ENCODE assay signal across 9 cellular contexts in the genomic region with DNA sequence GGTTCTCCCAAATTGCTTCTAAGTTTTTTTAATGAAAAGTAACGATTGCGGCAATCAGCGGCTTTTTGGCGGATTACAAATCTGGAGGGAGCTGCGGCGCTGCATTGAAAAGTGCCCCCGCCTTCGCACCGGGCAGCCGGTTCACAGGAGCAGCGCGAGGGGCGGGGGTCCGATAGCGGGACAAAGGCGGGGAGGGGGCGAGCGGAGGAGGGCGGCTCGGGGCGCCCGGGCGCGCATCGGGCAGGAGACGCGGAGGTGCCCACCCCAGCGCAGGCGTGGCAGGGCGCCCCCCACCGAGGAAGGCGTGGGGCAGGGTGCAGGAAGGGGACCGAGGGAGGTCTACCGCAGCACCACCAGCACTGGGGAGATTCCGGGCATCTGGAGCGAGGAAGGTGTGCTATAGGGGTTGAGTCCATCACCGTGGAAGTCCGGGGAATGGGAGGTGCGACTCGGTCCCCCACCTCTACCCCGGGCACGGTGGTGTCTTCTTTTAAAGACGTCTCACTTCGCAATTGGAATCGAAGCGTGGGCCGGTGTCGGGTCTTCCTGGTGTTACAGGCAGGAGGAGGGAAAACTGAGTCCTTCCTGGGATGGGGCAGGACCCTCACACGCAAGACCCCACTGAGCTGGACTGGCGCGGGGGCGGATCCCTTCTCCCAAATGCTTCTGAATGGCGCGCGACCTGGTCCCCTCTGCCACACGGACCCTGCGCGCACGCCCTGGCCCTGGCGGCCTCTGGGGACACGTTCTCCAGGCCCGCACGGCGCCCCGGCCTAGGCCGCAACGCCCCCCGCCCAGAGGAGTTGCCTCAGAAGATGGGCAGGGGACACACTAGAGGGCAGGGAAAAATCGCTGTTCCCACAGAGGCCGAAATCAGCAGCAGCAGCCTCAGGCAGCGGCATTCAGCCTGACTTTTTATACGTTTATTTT. TPM values are rescaled to one million over a fixed set of nuclear protein-coding genes. Genes with fewer than 3 reads are reported as not detected.
A peak's percentile ranks its signal among the peaks of the same experiment; 100 is the strongest.
DNase-seq lines count a peak whose midpoint lies in the region; ATAC-seq and TF ChIP-seq lines count a peak whose summit lies in the region.
"Had no signal": no experiment of that assay in that cellular context is flagged by ENCODE, and none has a peak within 500 bp of the region (broad histone marks: within the 10 kb centered on the region; RNA-seq: fewer than 3 reads in every experiment).

No MANE protein-coding gene starts in this region.

- H3K4me1 ChIP-seq in iPS-18a (ENCODE audit: control insufficient read depth, low read depth, low read length), result peaks cover 15% of the 10 kb centered on the region

- peaks cover 18% of the 10 kb centered on the region for H3K36me3 Mint-ChIP-seq in activated T-helper 17 cell treated with anti-CD3 and anti-CD28 coated beads, Interleukin-2, amount 50 U/mL, for 72 hours (ENCODE audit: low read depth)

- H3K9me3 ChIP-seq in iPS-18a (ENCODE audit: control insufficient read depth, low read depth, low read length), result no peaks in the 10 kb centered on the region

- H3K27ac ChIP-seq in iPS-18a (ENCODE audit: low read length) (no peak overlapping the region), skin epidermis (no peak overlapping the region)
- H3K27ac ChIP-seq: KMS-11 had no signal

- peak overlapping the region; percentile 77 for H3K4me3 Mint-ChIP-seq in activated T-helper 17 cell treated with anti-CD3 and anti-CD28 coated beads, Interleukin-2, amount 50 U/mL, for 72 hours

- DNase-seq in HFF-Myc (ENCODE audit: extremely low read depth, low read depth) (no peak), AG08396 (ENCODE audit: low spot score) (no peak), NCI-H82 treated with DMSO at 0.1 percent for 48 hours (lab: John Stamatoyannopoulos, UW; ENCODE audit: unreplicated experiment) (no peak)

- H3K36me3 ChIP-seq in iPS-18a (ENCODE audit: control insufficient read depth, low read depth, low read length), result no peaks in the 10 kb centered on the region

- no peak for ATAC-seq in activated T-helper 17 cell treated with anti-CD3 and anti-CD28 coated beads, Interleukin-2, amount 50 U/mL, for 72 hours (replicated peaks)
- no peak for ATAC-seq in GM18870 (IDR thresholded peaks at IDR 0.05; ENCODE audit: unreplicated experiment)
- ATAC-seq in GM18909 (IDR thresholded peaks at IDR 0.05; ENCODE audit: poor library complexity, unreplicated experiment), result no peak

- TF ChIP-seq CTCF in HFF-Myc (IDR thresholded peaks at IDR 0.05; ENCODE audit: low read depth, low read length, missing control alignments), result no peak

- peaks cover 80% of the 10 kb centered on the region for H3K27me3 Mint-ChIP-seq in activated T-helper 17 cell treated with anti-CD3 and anti-CD28 coated beads, Interleukin-2, amount 50 U/mL, for 72 hours

- H3K9ac ChIP-seq in iPS-18a (ENCODE audit: low read length), result no peak overlapping the region
- H3K9ac ChIP-seq: KMS-11 had no signal

- no peak overlapping the region for H3K27ac Mint-ChIP-seq in activated T-helper 17 cell treated with anti-CD3 and anti-CD28 coated beads, Interleukin-2, amount 50 U/mL, for 72 hours

- 0 out of 2 replicates have a peak overlapping the region, but pooled peaks have one; percentile 0 for H3K4me3 ChIP-seq in HFF-Myc (replicated peaks; ENCODE audit: low read depth, low read length)
- peak overlapping the region; percentile 39 for H3K4me3 ChIP-seq in iPS-18a (ENCODE audit: low read length)
- H3K4me3 ChIP-seq in skin epidermis, result peak overlapping the region in 6 of 7 experiments; percentile 3 to 64 (median 34)

- peaks cover 27% of the 10 kb centered on the region for H3K4me1 Mint-ChIP-seq in activated T-helper 17 cell treated with anti-CD3 and anti-CD28 coated beads, Interleukin-2, amount 50 U/mL, for 72 hours

- H3K27me3 ChIP-seq in iPS-18a (ENCODE audit: control insufficient read depth, insufficient read depth, low read length), result peaks cover 100% of the 10 kb centered on the region

- H3K9me3 Mint-ChIP-seq in activated T-helper 17 cell treated with anti-CD3 and anti-CD28 coated beads, Interleukin-2, amount 50 U/mL, for 72 hours, result no peaks in the 10 kb centered on the region

RNA-seq across cellular contexts. Expression of gene OSTM1, which starts 44.9 kb away (rescaled TPM):
- 10 to 100 TPM; 10.1 to 19.3 TPM for total RNA-seq in activated T-helper 17 cell treated with anti-CD3 and anti-CD28 coated beads, Interleukin-2, amount 50 U/mL, for 72 hours

RNA-seq across cellular contexts. Expression of gene NR2E1, which starts 46.3 kb away (rescaled TPM):
- total RNA-seq in activated T-helper 17 cell treated with anti-CD3 and anti-CD28 coated beads, Interleukin-2, amount 50 U/mL, for 72 hours, result not detected
